16 cellular contexts compared by ENCODE assay signal in the genomic region with DNA sequence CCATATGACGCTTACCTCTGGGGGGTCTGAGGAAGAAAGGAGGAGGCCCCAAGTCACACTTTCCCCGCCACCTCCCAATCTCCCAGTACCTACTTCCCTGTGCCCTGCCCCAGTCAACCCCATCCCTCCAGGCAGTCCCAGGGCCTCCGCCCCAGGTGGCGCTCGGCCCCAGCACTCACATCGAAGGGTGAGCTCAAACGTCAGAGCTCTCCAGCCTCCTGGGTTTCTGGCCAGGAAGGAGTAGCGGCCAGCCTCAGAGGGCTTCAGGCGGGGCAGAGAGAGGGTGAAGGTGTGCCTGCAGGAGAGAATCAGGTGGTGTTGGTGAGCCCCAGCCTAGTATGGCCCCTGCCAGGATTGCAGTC. TPM values are rescaled to one million over a fixed set of nuclear protein-coding genes. Genes with fewer than 3 reads are reported as not detected.
"Had no signal": no experiment of that assay in that cellular context is flagged by ENCODE, and none has a peak within 500 bp of the region (broad histone marks: within the 10 kb centered on the region; RNA-seq: fewer than 3 reads in every experiment).

No MANE protein-coding gene starts in this region.

- H3K36me3 ChIP-seq: sigmoid colon, thyroid gland, uterus had no signal

- H3K27ac ChIP-seq: foreskin keratinocyte, sigmoid colon, thyroid gland, uterus had no signal

- DNase-seq: activated CD4-positive, alpha-beta T cell treated with anti-CD3 and anti-CD28 coated beads for 1 hour; activated CD8-positive, alpha-beta memory T cell treated with anti-CD3 and anti-CD28 coated beads, Interleukin-2, amount 50 U/mL, for 4 hours; activated CD8-positive, alpha-beta T cell treated with anti-CD3 and anti-CD28 coated beads for 36 hours; activated T-cell treated with anti-CD3 and anti-CD28 coated beads, Interleukin-2, amount 50 U/mL, for 72 hours; cortex of kidney; effector memory CD4-positive, alpha-beta T cell; foreskin keratinocyte; kidney glomerular epithelial cell; sigmoid colon; stimulated activated CD4-positive, alpha-beta T cell treated with anti-CD3 and anti-CD28 coated beads, Interleukin-2, amount 100 ng/mL, for 24 hours; T-cell; T1000; thyroid gland had no signal

- H3K4me3 ChIP-seq: sigmoid colon, thyroid gland, uterus had no signal

- ATAC-seq: activated CD8-positive, alpha-beta T cell treated with anti-CD3 and anti-CD28 coated beads for 36 hours; activated T-cell treated with anti-CD3 and anti-CD28 coated beads, Interleukin-2, amount 50 U/mL, for 72 hours; foreskin keratinocyte had no signal

- H3K4me1 ChIP-seq: sigmoid colon, thyroid gland, uterus had no signal

- H3K27me3 ChIP-seq: sigmoid colon, thyroid gland, uterus had no signal

- H3K9me3 ChIP-seq: sigmoid colon, thyroid gland, uterus had no signal

RNA-seq across cellular contexts. Expression of gene CSF1R, which starts 16.1 kb away (rescaled TPM):
- total RNA-seq: activated CD8-positive, alpha-beta T cell treated with anti-CD3 and anti-CD28 coated beads for 36 hours; foreskin keratinocyte; myocyte had no signal
- polyA plus RNA-seq: neural cell had no signal
